1 cellular context compared by ENCODE assay signal in genomic region chr17:62075308-62075815, GRCh38.
TF ChIP-seq lines count a peak whose summit lies in the region.

No MANE protein-coding gene starts in this region.

TF ChIP-seq in IMR-90, 13 proteins besides CTCF, POLR2A, EP300 and RAD21:
- TF ChIP-seq FOS (IDR thresholded peaks at IDR 0.05; ENCODE audit: low read depth, low read length) (no peak), USF2 (IDR thresholded peaks at IDR 0.05; ENCODE audit: low read depth, low read length) (no peak), SMC3 (IDR thresholded peaks at IDR 0.05; ENCODE audit: low read depth, low read length) (no peak), MAFK (IDR thresholded peaks at IDR 0.05; ENCODE audit: low read depth, low read length) (no peak)
